11 cellular contexts compared by ENCODE assay signal in genomic region chr4:2858451-2859217, GRCh38. TPM values are rescaled to one million over a fixed set of nuclear protein-coding genes. Genes with fewer than 3 reads are reported as not detected.
DNase-seq lines count a peak whose midpoint lies in the region; ATAC-seq and TF ChIP-seq lines count a peak whose summit lies in the region.
"Had no signal": no experiment of that assay in that cellular context is flagged by ENCODE, and none has a peak within 500 bp of the region (broad histone marks: within the 10 kb centered on the region; RNA-seq: fewer than 3 reads in every experiment).

No MANE protein-coding gene starts in this region.

- H2AFZ ChIP-seq in fibroblast of lung (ENCODE audit: low read length) = no peak overlapping the region

- H3K4me1 Mint-ChIP-seq in naive thymus-derived CD8-positive, alpha-beta T cell = peaks cover 36 to 90% (median 83%) of the 10 kb centered on the region in 4 donors

- no peak for ATAC-seq in naive thymus-derived CD8-positive, alpha-beta T cell
- no peak for ATAC-seq in GM21528 (IDR thresholded peaks at IDR 0.05; ENCODE audit: low FRiP score, unreplicated experiment)
- ATAC-seq: stimulated activated naive CD8-positive, alpha-beta T cell treated with anti-CD3 and anti-CD28 coated beads, Interleukin-15, amount 100 ng/mL, for 72 hours had no signal

- H3K27me3 ChIP-seq in BLaER1 = no peaks in the 10 kb centered on the region
- H3K27me3 ChIP-seq in fibroblast of lung (ENCODE audit: control insufficient read depth, insufficient read depth, low read length) = no peaks in the 10 kb centered on the region

- no peaks in the 10 kb centered on the region for H3K27me3 Mint-ChIP-seq in naive thymus-derived CD8-positive, alpha-beta T cell
- H3K27me3 Mint-ChIP-seq: stimulated activated naive CD8-positive, alpha-beta T cell treated with anti-CD3 and anti-CD28 coated beads, Interleukin-15, amount 100 ng/mL, for 72 hours had no signal

- H3K27ac Mint-ChIP-seq in naive thymus-derived CD8-positive, alpha-beta T cell = peak overlapping the region in 8 of 10 donors; percentile 6 to 80 (median 24)

- H3K4me2 ChIP-seq in BLaER1 (peak overlapping the region; percentile 33; the same call in 1 of the 2 replicates), fibroblast of lung (ENCODE audit: extremely low read depth, insufficient read depth, low read length) (peak overlapping the region; percentile 41)
- H3K4me2 ChIP-seq: SK-N-SH had no signal

- peaks cover 22% of the 10 kb centered on the region for H3K36me3 ChIP-seq in BLaER1
- H3K36me3 ChIP-seq in fibroblast of lung (ENCODE audit: control insufficient read depth, insufficient read depth, low read length) = peaks cover 2% of the 10 kb centered on the region

- H3K27ac ChIP-seq in BLaER1 (no peak overlapping the region), fibroblast of lung (ENCODE audit: insufficient read depth, low read length) (peak overlapping the region; percentile 30)

- peaks cover 90% of the 10 kb centered on the region for H3K79me2 ChIP-seq in fibroblast of lung (ENCODE audit: control insufficient read depth, insufficient read depth, low read length)

- no peak overlapping the region for H3K4me3 Mint-ChIP-seq in naive thymus-derived CD8-positive, alpha-beta T cell
- H3K4me3 Mint-ChIP-seq: stimulated activated naive CD8-positive, alpha-beta T cell treated with anti-CD3 and anti-CD28 coated beads, Interleukin-15, amount 100 ng/mL, for 72 hours had no signal

- DNase-seq in MV-4-11 (lab: John Stamatoyannopoulos, UW) (peak; percentile 85), fibroblast of lung (ENCODE audit: low read depth in 2 of 2) (peak; percentile 69), C1 segment of cervical spinal cord (lab: John Stamatoyannopoulos, UW) (no peak)
- DNase-seq in naive thymus-derived CD8-positive, alpha-beta T cell = no peak
- no peak for DNase-seq in stimulated activated CD4-positive, alpha-beta T cell treated with anti-CD3 and anti-CD28 coated beads, Interleukin-12 subunit alpha, Interleukin-12 subunit beta, amount 100 ng/mL, for 4 hours
- DNase-seq in activated CD4-positive, alpha-beta T cell treated with anti-CD3 and anti-CD28 coated beads, Interleukin-2, amount 50 U/mL, for 1 hour = no peak
- DNase-seq: kidney; SK-N-SH; stimulated activated naive CD8-positive, alpha-beta T cell treated with anti-CD3 and anti-CD28 coated beads, Interleukin-15, amount 100 ng/mL, for 72 hours had no signal

- no peaks in the 10 kb centered on the region for H3K9me3 Mint-ChIP-seq in naive thymus-derived CD8-positive, alpha-beta T cell
- H3K9me3 Mint-ChIP-seq: stimulated activated naive CD8-positive, alpha-beta T cell treated with anti-CD3 and anti-CD28 coated beads, Interleukin-15, amount 100 ng/mL, for 72 hours had no signal

- H3K9ac ChIP-seq in BLaER1 = no peak overlapping the region
- no peak overlapping the region for H3K9ac ChIP-seq in fibroblast of lung (ENCODE audit: insufficient read depth, low read length)
- H3K9ac ChIP-seq: SK-N-SH had no signal

- POLR2A ChIA-PET in naive thymus-derived CD8-positive, alpha-beta T cell (lab: Charles Lee) = no interaction called here

- H3K36me3 Mint-ChIP-seq in naive thymus-derived CD8-positive, alpha-beta T cell = peaks cover 0 to 33% (median 0%) of the 10 kb centered on the region in 3 donors

- peaks cover 99% of the 10 kb centered on the region for H4K20me1 ChIP-seq in BLaER1
- H4K20me1 ChIP-seq in fibroblast of lung (ENCODE audit: control insufficient read depth, extremely low read depth, insufficient read depth, low read length) = peaks cover 6% of the 10 kb centered on the region

- no peaks in the 10 kb centered on the region for H3K9me3 ChIP-seq in BLaER1
- H3K9me3 ChIP-seq in fibroblast of lung (ENCODE audit: control insufficient read depth, insufficient read depth, low read depth, low read length) = no peaks in the 10 kb centered on the region
- H3K9me3 ChIP-seq: SK-N-SH had no signal

- TF ChIP-seq CTCF in fibroblast of lung (conservative IDR thresholded peaks at IDR 0.05 in 1 of 2, IDR thresholded peaks at IDR 0.05 in 1 of 2; ENCODE audit: low read depth in 1 of 2, low read length in 2 of 2) = no peak

- H3K4me1 ChIP-seq in BLaER1 = peaks cover 77% of the 10 kb centered on the region
- peaks cover 23% of the 10 kb centered on the region for H3K4me1 ChIP-seq in fibroblast of lung (ENCODE audit: control insufficient read depth, extremely low read depth, insufficient read depth, low read length)

- H3K4me3 ChIP-seq in BLaER1 (no peak overlapping the region), fibroblast of lung (replicated peaks in 1 of 4; ENCODE audit: control extremely low read depth in 1 of 4, insufficient read depth in 1 of 4, low read depth in 3 of 4, low read length in 4 of 4) (no peak overlapping the region)

RNA-seq across cellular contexts. Expression of gene ADD1, which starts 15.0 kb away (rescaled TPM):
- 123 and 164 TPM in 2 replicates for total RNA-seq in fibroblast of lung
- 171 and 211 TPM in 2 replicates for polyA plus RNA-seq in fibroblast of lung
- polyA plus RNA-seq in fibroblast of lung (2012) = 273 and 299 TPM in 2 replicates
- polyA minus RNA-seq in fibroblast of lung (ENCODE audit: low replicate concordance) = 212 and 237 TPM in 2 replicates
- 100 to 1,000 TPM; 302 to 309 TPM for total RNA-seq in naive thymus-derived CD8-positive, alpha-beta T cell
- polyA plus RNA-seq in naive thymus-derived CD8-positive, alpha-beta T cell = 100 to 1,000 TPM; 129 to 151 (median 150) TPM

Comparison
In these comparisons a context has a peak if more than half of its experiments do, and no peak if none do; other contexts are left out.
1. DNase-seq: peak in MV-4-11 (single experiment) and fibroblast of lung (2 of 2); none in naive thymus-derived CD8-positive, alpha-beta T cell (0 of 10), stimulated activated CD4-positive, alpha-beta T cell treated with anti-CD3 and anti-CD28 coated beads, Interleukin-12 subunit alpha, Interleukin-12 subunit beta, amount 100 ng/mL, for 4 hours (single experiment), activated CD4-positive, alpha-beta T cell treated with anti-CD3 and anti-CD28 coated beads, Interleukin-2, amount 50 U/mL, for 1 hour (single experiment) and C1 segment of cervical spinal cord (0 of 14).